ENCODE assay signal across 1 cellular context in genomic region chr1:203548917-203549708, GRCh38.
TF ChIP-seq lines count a peak whose summit lies in the region.

No MANE protein-coding gene starts in this region.

TF ChIP-seq in HCT116, 20 proteins besides CTCF, POLR2A, EP300 and RAD21 (continued from another document):
- TF ChIP-seq ATF3 (IDR thresholded peaks at IDR 0.05): no peak
- no peak for TF ChIP-seq FOSL1 (IDR thresholded peaks at IDR 0.05; ENCODE audit: low read depth)
- TF ChIP-seq SP1 (IDR thresholded peaks at IDR 0.05; ENCODE audit: low read depth): no peak
- TF ChIP-seq, protein P1, sequence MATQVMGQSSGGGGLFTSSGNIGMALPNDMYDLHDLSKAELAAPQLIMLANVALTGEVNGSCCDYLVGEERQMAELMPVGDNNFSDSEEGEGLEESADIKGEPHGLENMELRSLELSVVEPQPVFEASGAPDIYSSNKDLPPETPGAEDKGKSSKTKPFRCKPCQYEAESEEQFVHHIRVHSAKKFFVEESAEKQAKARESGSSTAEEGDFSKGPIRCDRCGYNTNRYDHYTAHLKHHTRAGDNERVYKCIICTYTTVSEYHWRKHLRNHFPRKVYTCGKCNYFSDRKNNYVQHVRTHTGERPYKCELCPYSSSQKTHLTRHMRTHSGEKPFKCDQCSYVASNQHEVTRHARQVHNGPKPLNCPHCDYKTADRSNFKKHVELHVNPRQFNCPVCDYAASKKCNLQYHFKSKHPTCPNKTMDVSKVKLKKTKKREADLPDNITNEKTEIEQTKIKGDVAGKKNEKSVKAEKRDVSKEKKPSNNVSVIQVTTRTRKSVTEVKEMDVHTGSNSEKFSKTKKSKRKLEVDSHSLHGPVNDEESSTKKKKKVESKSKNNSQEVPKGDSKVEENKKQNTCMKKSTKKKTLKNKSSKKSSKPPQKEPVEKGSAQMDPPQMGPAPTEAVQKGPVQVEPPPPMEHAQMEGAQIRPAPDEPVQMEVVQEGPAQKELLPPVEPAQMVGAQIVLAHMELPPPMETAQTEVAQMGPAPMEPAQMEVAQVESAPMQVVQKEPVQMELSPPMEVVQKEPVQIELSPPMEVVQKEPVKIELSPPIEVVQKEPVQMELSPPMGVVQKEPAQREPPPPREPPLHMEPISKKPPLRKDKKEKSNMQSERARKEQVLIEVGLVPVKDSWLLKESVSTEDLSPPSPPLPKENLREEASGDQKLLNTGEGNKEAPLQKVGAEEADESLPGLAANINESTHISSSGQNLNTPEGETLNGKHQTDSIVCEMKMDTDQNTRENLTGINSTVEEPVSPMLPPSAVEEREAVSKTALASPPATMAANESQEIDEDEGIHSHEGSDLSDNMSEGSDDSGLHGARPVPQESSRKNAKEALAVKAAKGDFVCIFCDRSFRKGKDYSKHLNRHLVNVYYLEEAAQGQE (IDR thresholded peaks at IDR 0.05; ENCODE audit: low read depth): no peak
- TF ChIP-seq CBX3 (IDR thresholded peaks at IDR 0.05; ENCODE audit: low read depth): no peak
- TF ChIP-seq POLR2AphosphoS5 (IDR thresholded peaks at IDR 0.05; ENCODE audit: low read depth, low read length): no peak
- no peak for TF ChIP-seq SRF (IDR thresholded peaks at IDR 0.05; ENCODE audit: low read depth)
